In genomic region chr5:59040804-59041201, GRCh38 we compare ENCODE assay signal across 13 cellular contexts.
DNase-seq lines count a peak whose midpoint lies in the region; ATAC-seq and TF ChIP-seq lines count a peak whose summit lies in the region.
"Had no signal": no experiment of that assay in that cellular context is flagged by ENCODE, and none has a peak within 500 bp of the region (broad histone marks: within the 10 kb centered on the region; RNA-seq: fewer than 3 reads in every experiment).

No MANE protein-coding gene starts in this region.

- no peaks in the 10 kb centered on the region for H3K27me3 Mint-ChIP-seq in activated CD8-positive, alpha-beta memory T cell treated with anti-CD3 and anti-CD28 coated beads, Interleukin-2, amount 10 ng/mL, durations not matched to agents 7 days and 5 days
- no peaks in the 10 kb centered on the region for H3K27me3 Mint-ChIP-seq in stimulated activated naive CD8-positive, alpha-beta T cell treated with anti-CD3 and anti-CD28 coated beads, Interleukin-15, amount 100 ng/mL, for 72 hours

- H3K27me3 ChIP-seq in colonic mucosa = no peaks in the 10 kb centered on the region

- no peaks in the 10 kb centered on the region for H3K36me3 ChIP-seq in colonic mucosa

- intact Hi-C loops in colonic mucosa (cut with DNase I) = no loop called here

- no peak for ATAC-seq in activated CD8-positive, alpha-beta memory T cell treated with anti-CD3 and anti-CD28 coated beads, Interleukin-2, amount 10 ng/mL, durations not matched to agents 7 days and 5 days
- no peak for ATAC-seq in stimulated activated naive CD8-positive, alpha-beta T cell treated with anti-CD3 and anti-CD28 coated beads, Interleukin-15, amount 100 ng/mL, for 72 hours
- ATAC-seq in GM21619 (IDR thresholded peaks at IDR 0.05; ENCODE audit: unreplicated experiment) (no peak), HG03139 (IDR thresholded peaks at IDR 0.05; ENCODE audit: unreplicated experiment) (no peak)
- ATAC-seq: GM12878 had no signal

- H3K9me3 Mint-ChIP-seq in activated CD8-positive, alpha-beta memory T cell treated with anti-CD3 and anti-CD28 coated beads, Interleukin-2, amount 10 ng/mL, durations not matched to agents 7 days and 5 days (ENCODE audit: low read depth) = no peaks in the 10 kb centered on the region
- no peaks in the 10 kb centered on the region for H3K9me3 Mint-ChIP-seq in stimulated activated naive CD8-positive, alpha-beta T cell treated with anti-CD3 and anti-CD28 coated beads, Interleukin-15, amount 100 ng/mL, for 72 hours
- H3K9me3 Mint-ChIP-seq: activated B cell treated with CpG ODN at 0.5 μM for 24 hours had no signal

- H3K9ac ChIP-seq in colonic mucosa (ENCODE audit: low read depth in 2 of 2, low read length in 2 of 2) = no peak overlapping the region

- no peaks in the 10 kb centered on the region for H3K4me1 ChIP-seq in colonic mucosa

- no peak for TF ChIP-seq CTCF in colonic mucosa (IDR thresholded peaks at IDR 0.05)

- peak overlapping the region; percentile 79 for H3K27ac ChIP-seq in colonic mucosa

- H3K36me3 Mint-ChIP-seq in activated CD8-positive, alpha-beta memory T cell treated with anti-CD3 and anti-CD28 coated beads, Interleukin-2, amount 10 ng/mL, durations not matched to agents 7 days and 5 days = peaks cover 30% of the 10 kb centered on the region

- CTCF ChIA-PET in activated CD8-positive, alpha-beta memory T cell treated with anti-CD3 and anti-CD28 coated beads, Interleukin-2, amount 10 ng/mL, durations not matched to agents 7 days and 5 days (lab: Charles Lee) = interaction anchor here (1.0 to 3.5 kb wide), 8 partner anchors 11 to 134 kb away, joined by 3 to 22 read pairs (median 3); no protein-coding TSS in a partner anchor

- no peaks in the 10 kb centered on the region for H3K9me3 ChIP-seq in colonic mucosa

- H3K4me3 ChIP-seq in colonic mucosa = no peak overlapping the region
- H3K4me3 ChIP-seq: GM12878 had no signal

- peak overlapping the region; percentile 98 for H3K27ac Mint-ChIP-seq in activated CD8-positive, alpha-beta memory T cell treated with anti-CD3 and anti-CD28 coated beads, Interleukin-2, amount 10 ng/mL, durations not matched to agents 7 days and 5 days
- no peak overlapping the region for H3K27ac Mint-ChIP-seq in stimulated activated naive CD8-positive, alpha-beta T cell treated with anti-CD3 and anti-CD28 coated beads, Interleukin-15, amount 100 ng/mL, for 72 hours
- H3K27ac Mint-ChIP-seq: activated B cell treated with CpG ODN at 0.5 μM for 24 hours had no signal

- peak overlapping the region; percentile 89 for H3K4me3 Mint-ChIP-seq in activated CD8-positive, alpha-beta memory T cell treated with anti-CD3 and anti-CD28 coated beads, Interleukin-2, amount 10 ng/mL, durations not matched to agents 7 days and 5 days
- peak overlapping the region; percentile 85 to 96 for H3K4me3 Mint-ChIP-seq in stimulated activated naive CD8-positive, alpha-beta T cell treated with anti-CD3 and anti-CD28 coated beads, Interleukin-15, amount 100 ng/mL, for 72 hours

- DNase-seq in activated CD8-positive, alpha-beta memory T cell treated with anti-CD3 and anti-CD28 coated beads, Interleukin-2, amount 10 ng/mL, durations not matched to agents 7 days and 5 days = no peak
- DNase-seq in activated CD8-positive, alpha-beta memory T cell treated with anti-CD3 and anti-CD28 coated beads, Interleukin-2, amount 50 U/mL, for 4 hours = no peak
- peak; percentile 22 for DNase-seq in NCI-H748 (lab: John Stamatoyannopoulos, UW; ENCODE audit: unreplicated experiment)
- no peak for DNase-seq in colonic mucosa
- DNase-seq in stimulated activated naive CD8-positive, alpha-beta T cell treated with anti-CD3 and anti-CD28 coated beads, Interleukin-15, amount 100 ng/mL, for 72 hours = no peak
- no peak for DNase-seq in stimulated activated CD8-positive, alpha-beta memory T cell treated with anti-CD3 and anti-CD28 coated beads, Interleukin-4, amount 100 ng/mL, for 48 hours
- DNase-seq: activated B cell treated with CpG ODN at 0.5 μM for 24 hours; activated gamma-delta T cell treated with Interleukin-2 at 50 U/mL for 16 hours; NCI-H187; NK-92 treated with Interleukin-12 subunit alpha and Interleukin-12 subunit beta, amount 100 ng/mL, for 24 hours had no signal

- H3K4me1 Mint-ChIP-seq in activated CD8-positive, alpha-beta memory T cell treated with anti-CD3 and anti-CD28 coated beads, Interleukin-2, amount 10 ng/mL, durations not matched to agents 7 days and 5 days = peaks cover 35% of the 10 kb centered on the region
- H3K4me1 Mint-ChIP-seq in stimulated activated naive CD8-positive, alpha-beta T cell treated with anti-CD3 and anti-CD28 coated beads, Interleukin-15, amount 100 ng/mL, for 72 hours = peaks cover 25% of the 10 kb centered on the region
